ENCODE assay signal across 22 cellular contexts in the genomic region with DNA sequence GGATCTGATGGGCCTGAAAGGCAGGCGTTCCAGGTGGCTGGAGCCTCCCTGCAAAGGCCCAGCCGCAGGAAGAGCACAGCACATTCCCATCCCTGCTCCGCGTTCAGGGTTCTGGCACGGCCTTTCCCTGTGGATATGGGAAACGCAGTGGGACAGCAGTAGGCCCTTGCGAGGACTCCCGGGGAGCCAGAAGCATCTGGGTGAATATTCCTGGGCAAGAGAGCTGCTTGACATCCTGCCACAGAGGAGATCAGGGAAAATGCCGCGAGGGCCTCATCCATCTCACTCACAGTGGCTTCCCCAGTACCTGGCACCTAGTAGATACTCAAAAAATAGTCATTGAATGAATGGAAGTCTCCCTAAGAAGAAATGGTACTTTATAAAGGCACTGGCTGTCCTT. TPM values are rescaled to one million over a fixed set of nuclear protein-coding genes. Genes with fewer than 3 reads are reported as not detected.
DNase-seq lines count a peak whose midpoint lies in the region; ATAC-seq and TF ChIP-seq lines count a peak whose summit lies in the region.
"Had no signal": no experiment of that assay in that cellular context is flagged by ENCODE, and none has a peak within 500 bp of the region (broad histone marks: within the 10 kb centered on the region; RNA-seq: fewer than 3 reads in every experiment).

No MANE protein-coding gene starts in this region.

- intact Hi-C loops in sigmoid colon (cut with DNase I) (no loop called here), esophagus squamous epithelium (cut with DNase I) (no loop called here)

- peaks cover 0 to 2% (median 0%) of the 10 kb centered on the region in 7 donors for H3K9me3 Mint-ChIP-seq in CD4-positive, CD25-positive, alpha-beta regulatory T cell
- H3K9me3 Mint-ChIP-seq: CD14-positive monocyte; CD8-positive, alpha-beta T cell; H9 had no signal

- no peak overlapping the region for H3K4me3 ChIP-seq in CD4-positive, CD25-positive, alpha-beta regulatory T cell (ENCODE audit: low read depth, low read length)
- no peak overlapping the region for H3K4me3 ChIP-seq in H7 (ENCODE audit: insufficient read depth, low read depth, low read length)
- no peak overlapping the region for H3K4me3 ChIP-seq in sigmoid colon
- no peak overlapping the region for H3K4me3 ChIP-seq in esophagus squamous epithelium
- H3K4me3 ChIP-seq: A549; BLaER1 treated with 17β-estradiol and CSF1 and Interleukin-3, amounts not matched to agents 10 nM and 100 nM; GM12878; GM23248 had no signal

- TF ChIP-seq CTCF in sigmoid colon (IDR thresholded peaks at IDR 0.05): no peak
- no peak for TF ChIP-seq CTCF in esophagus squamous epithelium (IDR thresholded peaks at IDR 0.05)

- no peaks in the 10 kb centered on the region for H3K36me3 Mint-ChIP-seq in CD4-positive, CD25-positive, alpha-beta regulatory T cell
- H3K36me3 Mint-ChIP-seq in T-helper 17 cell (ENCODE audit: low read depth): no peaks in the 10 kb centered on the region

- no peaks in the 10 kb centered on the region for H3K9me3 ChIP-seq in CD4-positive, CD25-positive, alpha-beta regulatory T cell (ENCODE audit: control insufficient read depth in 2 of 2, low read length in 2 of 2)
- H3K9me3 ChIP-seq in sigmoid colon (no peaks in the 10 kb centered on the region), T-helper 17 cell (ENCODE audit: control insufficient read depth, low read length, poor library complexity, severe bottlenecking) (no peaks in the 10 kb centered on the region), esophagus squamous epithelium (no peaks in the 10 kb centered on the region)
- H3K9me3 ChIP-seq: A549; BE2C; BLaER1 treated with 17β-estradiol and CSF1 and Interleukin-3, amounts not matched to agents 10 nM and 100 nM; Caco-2 had no signal

- H3K27me3 ChIP-seq in CD4-positive, CD25-positive, alpha-beta regulatory T cell (ENCODE audit: control insufficient read depth, insufficient read depth, low read length): peaks cover 2% of the 10 kb centered on the region
- peaks cover 13% of the 10 kb centered on the region for H3K27me3 ChIP-seq in H7 (ENCODE audit: control insufficient read depth, insufficient read depth, low read length)
- no peaks in the 10 kb centered on the region for H3K27me3 ChIP-seq in sigmoid colon
- no peaks in the 10 kb centered on the region for H3K27me3 ChIP-seq in esophagus squamous epithelium
- H3K27me3 ChIP-seq: BE2C had no signal

- no peak overlapping the region for H3K27ac Mint-ChIP-seq in CD4-positive, CD25-positive, alpha-beta regulatory T cell
- no peak overlapping the region for H3K27ac Mint-ChIP-seq in T-helper 17 cell
- H3K27ac Mint-ChIP-seq: CD8-positive, alpha-beta T cell had no signal

- H3K27ac ChIP-seq in CD4-positive, CD25-positive, alpha-beta regulatory T cell (ENCODE audit: insufficient read depth, low read length, poor library complexity, severe bottlenecking): no peak overlapping the region
- H3K27ac ChIP-seq in sigmoid colon (no peak overlapping the region), substantia nigra (ENCODE audit: low read depth, low read length, poor library complexity, severe bottlenecking) (peak overlapping the region; percentile 59), esophagus squamous epithelium (no peak overlapping the region)
- H3K27ac ChIP-seq: A549; BLaER1 treated with 17β-estradiol and CSF1 and Interleukin-3, amounts not matched to agents 10 nM and 100 nM; GM23248 had no signal

- peaks cover 0 to 24% (median 15%) of the 10 kb centered on the region in 4 donors for H3K4me1 Mint-ChIP-seq in CD4-positive, CD25-positive, alpha-beta regulatory T cell
- peaks cover 19% of the 10 kb centered on the region for H3K4me1 Mint-ChIP-seq in T-helper 17 cell

- WGBS in sigmoid colon, 2 donors: 96 to 97% methylated on average over 10 of the region's 10 CpGs
- 92 to 94% methylated on average over 3 to 8 of the region's 10 CpGs for WGBS in esophagus squamous epithelium, 2 donors

- peak overlapping the region in 3 of 4 donors; percentile 8 to 13 (median 11) for H3K4me3 Mint-ChIP-seq in CD4-positive, CD25-positive, alpha-beta regulatory T cell
- H3K4me3 Mint-ChIP-seq in T-helper 17 cell: no peak overlapping the region
- H3K4me3 Mint-ChIP-seq: CD14-positive monocyte; CD8-positive, alpha-beta T cell; H9 had no signal

- ATAC-seq in CD4-positive, CD25-positive, alpha-beta regulatory T cell (ENCODE audit: low read depth in 2 of 2): no peak
- ATAC-seq in T-helper 17 cell: no peak
- ATAC-seq: A549; CD8-positive, alpha-beta T cell; GM12878; HCT116 had no signal

- TF ChIP-seq EP300 in sigmoid colon (IDR thresholded peaks at IDR 0.05): no peak

- H3K36me3 ChIP-seq in CD4-positive, CD25-positive, alpha-beta regulatory T cell (ENCODE audit: control insufficient read depth, insufficient read depth, low read length): no peaks in the 10 kb centered on the region
- H3K36me3 ChIP-seq in H7 (replicated peaks; ENCODE audit: control insufficient read depth, insufficient read depth, low read length) (peaks cover 3% of the 10 kb centered on the region), sigmoid colon (no peaks in the 10 kb centered on the region), esophagus squamous epithelium (peaks cover 0 to 3% (median 0%) of the 10 kb centered on the region in 3 donors)
- H3K36me3 ChIP-seq: BE2C had no signal

- TF ChIP-seq POLR2A in sigmoid colon (IDR thresholded peaks at IDR 0.05): no peak
- no peak for TF ChIP-seq POLR2A in esophagus squamous epithelium (IDR thresholded peaks at IDR 0.05)

- peaks cover 7% of the 10 kb centered on the region for H3K27me3 Mint-ChIP-seq in CD4-positive, CD25-positive, alpha-beta regulatory T cell
- peaks cover 4% of the 10 kb centered on the region for H3K27me3 Mint-ChIP-seq in T-helper 17 cell

- H3K4me1 ChIP-seq in CD4-positive, CD25-positive, alpha-beta regulatory T cell (ENCODE audit: control insufficient read depth, insufficient read depth, low read length, poor library complexity, severe bottlenecking): peaks cover 33% of the 10 kb centered on the region
- H3K4me1 ChIP-seq in sigmoid colon (peaks cover 0 to 31% (median 29%) of the 10 kb centered on the region in 4 donors), esophagus squamous epithelium (peaks cover 21 to 43% (median 23%) of the 10 kb centered on the region in 3 donors)
- H3K4me1 ChIP-seq: BE2C had no signal

- DNase-seq in CD4-positive, CD25-positive, alpha-beta regulatory T cell: no peak
- DNase-seq in H7 (peak; percentile 19), sigmoid colon (peak; percentile 48), substantia nigra (lab: John Stamatoyannopoulos, UW) (no peak), GM03348 (ENCODE audit: low spot score) (no peak), T-helper 17 cell (no peak), esophagus squamous epithelium (lab: John Stamatoyannopoulos, UW) (no peak)
- DNase-seq: 8988T; ACHN; AML-193; BE2C; Caco-2; CD8-positive, alpha-beta T cell; DMS153; DND-41; GM23248; H9 had no signal

RNA-seq across cellular contexts. Expression of a gene that starts 3.1 kb away (rescaled TPM):
- total RNA-seq in CD4-positive, CD25-positive, alpha-beta regulatory T cell: 67.6 TPM
- 10 to 100 TPM in 2 of 4 donors, 1 to 10 TPM in 2; 3.8 to 12.8 (median 7.5) TPM for polyA plus RNA-seq in CD4-positive, CD25-positive, alpha-beta regulatory T cell
- 13.1 and 15.9 TPM in 2 replicates for total RNA-seq in H7 (2014; rRNA removed; shearing (Covaris generic))
- total RNA-seq in sigmoid colon (10 to 100 TPM; 17.5 to 43.8 (median 22.5) TPM), T-helper 17 cell (10 to 100 TPM; 40.7 to 59.3 TPM), esophagus squamous epithelium (10 to 100 TPM; 14.8 to 48.3 (median 34.3) TPM)
- 10 to 100 TPM in 1 of 3 donors, 1 to 10 TPM in 2; 3.5 to 38.9 (median 4.8) TPM for polyA plus RNA-seq in sigmoid colon

RNA-seq across cellular contexts. Expression of a gene that starts 48.6 kb away (rescaled TPM):
- 14.6 TPM for total RNA-seq in CD4-positive, CD25-positive, alpha-beta regulatory T cell
- 1 to 10 TPM; 2.7 to 7.3 (median 5.4) TPM for polyA plus RNA-seq in CD4-positive, CD25-positive, alpha-beta regulatory T cell
- 2.7 and 4.2 TPM in 2 replicates for total RNA-seq in H7 (2014; rRNA removed; shearing (Covaris generic))
- 10 to 100 TPM in 1 of 4 donors, 1 to 10 TPM in 3; 6.3 to 12.5 (median 7.8) TPM for total RNA-seq in sigmoid colon
- polyA plus RNA-seq in sigmoid colon: 1 to 10 TPM in 2 of 3 donors, under 1 TPM in 1; 0.60 to 3.3 (median 1.6) TPM
- 10 to 100 TPM; 15.7 to 19.2 TPM for total RNA-seq in T-helper 17 cell
- total RNA-seq in esophagus squamous epithelium: 1 to 10 TPM; 2.1 to 4.6 (median 4.2) TPM

Comparison
In these comparisons a context has a peak if more than half of its experiments do, and no peak if none do; other contexts are left out.
1. DNase-seq: peak in H7 (single experiment) and sigmoid colon (single experiment); none in CD4-positive, CD25-positive, alpha-beta regulatory T cell (0 of 3), substantia nigra (0 of 49), GM03348 (single experiment), T-helper 17 cell (0 of 3) and esophagus squamous epithelium (single experiment).